Comparison of ENCODE assay signal across 8 cellular contexts in genomic region chr4:81405900-81406401, GRCh38.
DNase-seq lines count a peak whose midpoint lies in the region; ATAC-seq and TF ChIP-seq lines count a peak whose summit lies in the region.

No MANE protein-coding gene starts in this region.

- TF ChIP-seq POLR2A in uterus (IDR thresholded peaks at IDR 0.05) = no peak

- H3K4me3 ChIP-seq in CD8-positive, alpha-beta memory T cell (ENCODE audit: low read length) = peak overlapping the region; percentile 11
- no peak overlapping the region for H3K4me3 ChIP-seq in uterus

- peaks cover 6 to 7% of the 10 kb centered on the region in 2 donors for H3K27me3 Mint-ChIP-seq in CD8-positive, alpha-beta memory T cell
- peaks cover 1% of the 10 kb centered on the region for H3K27me3 Mint-ChIP-seq in memory B cell

- H3K9me3 Mint-ChIP-seq in CD8-positive, alpha-beta memory T cell = no peaks in the 10 kb centered on the region
- no peaks in the 10 kb centered on the region for H3K9me3 Mint-ChIP-seq in memory B cell

- DNase-seq in CD8-positive, alpha-beta memory T cell = peak in 3 of 5 donors; percentile 6 to 70 (median 63)
- DNase-seq in NCI-H1436 (lab: John Stamatoyannopoulos, UW) (peak; percentile 83), SKM-1 (lab: John Stamatoyannopoulos, UW; ENCODE audit: unreplicated experiment) (peak; percentile 90), dermis blood vessel endothelial cell (peak; percentile 79), memory B cell (ENCODE audit: low spot score in 2 of 2) (peak; percentile 35 to 67), uterus (peak in 1 of 2 donors; percentile 37)

- H3K27ac Mint-ChIP-seq in CD8-positive, alpha-beta memory T cell = no peak overlapping the region
- H3K27ac Mint-ChIP-seq in memory B cell = no peak overlapping the region

- H3K9me3 ChIP-seq in CD8-positive, alpha-beta memory T cell (ENCODE audit: low read length) = no peaks in the 10 kb centered on the region
- no peaks in the 10 kb centered on the region for H3K9me3 ChIP-seq in uterus

- CTCF ChIA-PET in CD8-positive, alpha-beta memory T cell (lab: Charles Lee) = interaction anchor here (0.7 to 1.8 kb wide), 6 partner anchors 11 to 863 kb away, joined by 3 to 12 read pairs (median 6); no protein-coding TSS in a partner anchor

- H3K4me1 Mint-ChIP-seq in CD8-positive, alpha-beta memory T cell = peaks cover 5 to 8% (median 5%) of the 10 kb centered on the region in 3 donors
- no peaks in the 10 kb centered on the region for H3K4me1 Mint-ChIP-seq in memory B cell

- TF ChIP-seq CTCF in uterus (IDR thresholded peaks at IDR 0.05) = peak; percentile 64 to 86 (median 70)

- intact Hi-C loops in uterus (cut with DNase I; ENCODE audit: low total_unique reads) = loop anchor here (10.0 kb wide), 1 partner anchor 859 kb away; no protein-coding TSS in a partner anchor

- peaks cover 5% of the 10 kb centered on the region for H3K27me3 ChIP-seq in CD8-positive, alpha-beta memory T cell (ENCODE audit: insufficient read depth, low read length, poor library complexity, severe bottlenecking)
- no peaks in the 10 kb centered on the region for H3K27me3 ChIP-seq in uterus

- H3K36me3 Mint-ChIP-seq in CD8-positive, alpha-beta memory T cell = no peaks in the 10 kb centered on the region
- H3K36me3 Mint-ChIP-seq in memory B cell = no peaks in the 10 kb centered on the region

- peak overlapping the region in 4 of 7 donors; percentile 17 to 39 (median 27) for H3K4me3 Mint-ChIP-seq in CD8-positive, alpha-beta memory T cell
- no peak overlapping the region for H3K4me3 Mint-ChIP-seq in memory B cell

- H3K36me3 ChIP-seq in CD8-positive, alpha-beta memory T cell (ENCODE audit: insufficient read depth, low read length) = no peaks in the 10 kb centered on the region
- no peaks in the 10 kb centered on the region for H3K36me3 ChIP-seq in uterus

- H3K27ac ChIP-seq in CD8-positive, alpha-beta memory T cell (ENCODE audit: low read depth, low read length) = no peak overlapping the region
- no peak overlapping the region for H3K27ac ChIP-seq in uterus

- POLR2A ChIA-PET in CD8-positive, alpha-beta memory T cell (lab: Charles Lee) = no interaction called here

- H3K4me1 ChIP-seq in CD8-positive, alpha-beta memory T cell (ENCODE audit: insufficient read depth, low read length) = peaks cover 7% of the 10 kb centered on the region
- no peaks in the 10 kb centered on the region for H3K4me1 ChIP-seq in uterus

- ATAC-seq in GM18861 (IDR thresholded peaks at IDR 0.05; ENCODE audit: unreplicated experiment) = peak; percentile 70
- peak; percentile 81 for ATAC-seq in HG02981 (IDR thresholded peaks at IDR 0.05; ENCODE audit: unreplicated experiment)
- ATAC-seq in memory B cell (ENCODE audit: low read depth) = peak; percentile 89
